ENCODE assay signal across 2 cellular contexts in the genomic region with DNA sequence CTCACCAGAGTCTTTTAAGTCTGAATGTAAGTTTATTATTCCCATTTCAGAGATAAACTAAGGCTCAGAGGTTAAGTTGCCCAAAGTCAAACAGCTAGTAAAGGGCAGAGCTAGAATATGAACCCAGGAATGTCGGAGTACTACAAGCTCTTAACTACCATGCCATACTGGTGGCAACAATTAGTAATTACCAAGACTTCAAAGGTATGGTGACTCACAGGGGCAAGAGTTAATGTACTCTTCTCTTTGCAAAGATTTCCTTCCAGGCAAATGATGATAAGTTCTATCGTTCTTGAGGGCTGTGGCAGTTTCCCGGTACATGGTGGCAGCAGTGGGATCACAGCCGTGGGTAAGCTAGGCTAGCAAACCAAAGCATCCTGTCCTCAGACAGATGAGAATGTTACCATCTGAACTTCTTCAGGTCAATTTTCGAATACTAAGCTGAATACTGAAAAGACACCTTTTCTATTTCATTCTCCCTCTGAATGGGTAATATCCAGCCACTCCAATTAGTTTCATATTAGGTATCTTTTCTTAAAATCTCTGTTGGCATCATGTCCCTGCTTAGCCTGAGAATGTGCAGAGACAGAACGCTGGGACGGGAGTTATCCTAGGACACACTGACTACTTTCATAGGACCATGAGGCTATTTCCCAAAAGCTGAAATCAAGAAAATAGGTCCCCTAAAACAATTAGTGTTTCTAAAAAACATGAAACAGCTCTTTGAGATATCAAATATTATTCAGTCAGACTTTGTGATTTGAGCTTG.
TF ChIP-seq lines count a peak whose summit lies in the region.

No MANE protein-coding gene starts in this region.

TF ChIP-seq in HCT116, 20 proteins besides CTCF, POLR2A, EP300 and RAD21 (continued from another document):
- TF ChIP-seq SRF (IDR thresholded peaks at IDR 0.05; ENCODE audit: low read depth) (0 out of 2 replicates have a peak, but pooled peaks have one; percentile 19), YY1 (IDR thresholded peaks at IDR 0.05; ENCODE audit: extremely low read depth, insufficient replicate concordance, low read depth, low read length) (no peak), SP1 (IDR thresholded peaks at IDR 0.05; ENCODE audit: low read depth) (peak; percentile 53), ZFX (IDR thresholded peaks at IDR 0.05) (no peak), MAX (IDR thresholded peaks at IDR 0.05) (peak; percentile 33; the same call in 1 of the 2 replicates)

TF ChIP-seq in SK-N-SH, 30 proteins besides CTCF, POLR2A, EP300 and RAD21 (continued from another document):
- TF ChIP-seq IRF3 (IDR thresholded peaks at IDR 0.05; ENCODE audit: low read depth, low read length) (no peak), RCOR1 (IDR thresholded peaks at IDR 0.05; ENCODE audit: low read length) (peak; percentile 17; the same call in 1 of the 2 replicates), MAX (IDR thresholded peaks at IDR 0.05; ENCODE audit: low read depth) (no peak), TCF12 (IDR thresholded peaks at IDR 0.05) (no peak), FOXM1 (IDR thresholded peaks at IDR 0.05; ENCODE audit: low read depth) (no peak)
TF ChIP-seq in SK-N-SH: peak in this region for 2.
